Comparison of ENCODE assay signal across 1 cellular context in genomic region chr5:149452007-149452664, GRCh38.
TF ChIP-seq lines count a peak whose summit lies in the region.

No MANE protein-coding gene starts in this region.

TF ChIP-seq in K562, 482 proteins besides CTCF, POLR2A, EP300 and RAD21 (continued from another document and continues in another):
- TF ChIP-seq, protein P1, sequence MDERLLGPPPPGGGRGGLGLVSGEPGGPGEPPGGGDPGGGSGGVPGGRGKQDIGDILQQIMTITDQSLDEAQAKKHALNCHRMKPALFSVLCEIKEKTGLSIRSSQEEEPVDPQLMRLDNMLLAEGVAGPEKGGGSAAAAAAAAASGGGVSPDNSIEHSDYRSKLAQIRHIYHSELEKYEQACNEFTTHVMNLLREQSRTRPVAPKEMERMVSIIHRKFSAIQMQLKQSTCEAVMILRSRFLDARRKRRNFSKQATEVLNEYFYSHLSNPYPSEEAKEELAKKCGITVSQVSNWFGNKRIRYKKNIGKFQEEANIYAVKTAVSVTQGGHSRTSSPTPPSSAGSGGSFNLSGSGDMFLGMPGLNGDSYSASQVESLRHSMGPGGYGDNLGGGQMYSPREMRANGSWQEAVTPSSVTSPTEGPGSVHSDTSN (CRISPR knock-in tag; IDR thresholded peaks at IDR 0.05; ENCODE audit: low read depth) = no peak
- TF ChIP-seq, protein P1 (tag; conservative IDR thresholded peaks at IDR 0.05; ENCODE audit: low read depth) = no peak
- TF ChIP-seq ZC3H4 (CRISPR knock-in tag; IDR thresholded peaks at IDR 0.05; ENCODE audit: borderline replicate concordance) (no peak), ZNF408 (CRISPR knock-in tag; IDR thresholded peaks at IDR 0.05; ENCODE audit: low read depth) (no peak), RB1 (IDR thresholded peaks at IDR 0.05; ENCODE audit: low read depth) (no peak), TRIM24 (IDR thresholded peaks at IDR 0.05) (peak in 1 of 2 experiments; percentile 65; a peak in 2 of 4 replicates), ZNF165 (CRISPR knock-in tag; IDR thresholded peaks at IDR 0.05; ENCODE audit: borderline replicate concordance) (no peak), KDM1A (IDR thresholded peaks at IDR 0.05) (peak; percentile 96 to 99), FOXJ2 (tag; IDR thresholded peaks at IDR 0.05) (no peak), PTTG1 (tag; IDR thresholded peaks at IDR 0.05; ENCODE audit: low read depth) (no peak), SREBF1 (IDR thresholded peaks at IDR 0.05; ENCODE audit: borderline replicate concordance, low read depth, low read length) (no peak), CBX1 (IDR thresholded peaks at IDR 0.05; ENCODE audit: low read depth) (peak; percentile 99), SMAD3 (CRISPR knock-in tag; conservative IDR thresholded peaks at IDR 0.05) (no peak), TAF9B (IDR thresholded peaks at IDR 0.05; ENCODE audit: partially characterized antibody) (no peak), FOXP4 (CRISPR knock-in tag; IDR thresholded peaks at IDR 0.05; ENCODE audit: borderline replicate concordance) (0 out of 2 replicates have a peak, but pooled peaks have one; percentile 50), ZNF79 (CRISPR knock-in tag; IDR thresholded peaks at IDR 0.05; ENCODE audit: low read depth) (no peak), PRMT5 (CRISPR knock-in tag; IDR thresholded peaks at IDR 0.05) (no peak), MGA (IDR thresholded peaks at IDR 0.05) (no peak), POU5F1 (IDR thresholded peaks at IDR 0.05; ENCODE audit: borderline replicate concordance, low read depth, low read length, partially characterized antibody) (no peak), EWSR1 (IDR thresholded peaks at IDR 0.05; ENCODE audit: borderline replicate concordance, low read depth, partially characterized antibody) (no peak), SUPT5H (IDR thresholded peaks at IDR 0.05) (0 out of 2 replicates have a peak, but pooled peaks have one; percentile 31), ARID4B (CRISPR knock-in tag; IDR thresholded peaks at IDR 0.05) (peak; percentile 48; the same call in 1 of the 2 replicates)
- TF ChIP-seq, protein P2, sequence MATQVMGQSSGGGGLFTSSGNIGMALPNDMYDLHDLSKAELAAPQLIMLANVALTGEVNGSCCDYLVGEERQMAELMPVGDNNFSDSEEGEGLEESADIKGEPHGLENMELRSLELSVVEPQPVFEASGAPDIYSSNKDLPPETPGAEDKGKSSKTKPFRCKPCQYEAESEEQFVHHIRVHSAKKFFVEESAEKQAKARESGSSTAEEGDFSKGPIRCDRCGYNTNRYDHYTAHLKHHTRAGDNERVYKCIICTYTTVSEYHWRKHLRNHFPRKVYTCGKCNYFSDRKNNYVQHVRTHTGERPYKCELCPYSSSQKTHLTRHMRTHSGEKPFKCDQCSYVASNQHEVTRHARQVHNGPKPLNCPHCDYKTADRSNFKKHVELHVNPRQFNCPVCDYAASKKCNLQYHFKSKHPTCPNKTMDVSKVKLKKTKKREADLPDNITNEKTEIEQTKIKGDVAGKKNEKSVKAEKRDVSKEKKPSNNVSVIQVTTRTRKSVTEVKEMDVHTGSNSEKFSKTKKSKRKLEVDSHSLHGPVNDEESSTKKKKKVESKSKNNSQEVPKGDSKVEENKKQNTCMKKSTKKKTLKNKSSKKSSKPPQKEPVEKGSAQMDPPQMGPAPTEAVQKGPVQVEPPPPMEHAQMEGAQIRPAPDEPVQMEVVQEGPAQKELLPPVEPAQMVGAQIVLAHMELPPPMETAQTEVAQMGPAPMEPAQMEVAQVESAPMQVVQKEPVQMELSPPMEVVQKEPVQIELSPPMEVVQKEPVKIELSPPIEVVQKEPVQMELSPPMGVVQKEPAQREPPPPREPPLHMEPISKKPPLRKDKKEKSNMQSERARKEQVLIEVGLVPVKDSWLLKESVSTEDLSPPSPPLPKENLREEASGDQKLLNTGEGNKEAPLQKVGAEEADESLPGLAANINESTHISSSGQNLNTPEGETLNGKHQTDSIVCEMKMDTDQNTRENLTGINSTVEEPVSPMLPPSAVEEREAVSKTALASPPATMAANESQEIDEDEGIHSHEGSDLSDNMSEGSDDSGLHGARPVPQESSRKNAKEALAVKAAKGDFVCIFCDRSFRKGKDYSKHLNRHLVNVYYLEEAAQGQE (CRISPR knock-in tag; IDR thresholded peaks at IDR 0.05; ENCODE audit: low read depth) = no peak
- TF ChIP-seq, protein P3, sequence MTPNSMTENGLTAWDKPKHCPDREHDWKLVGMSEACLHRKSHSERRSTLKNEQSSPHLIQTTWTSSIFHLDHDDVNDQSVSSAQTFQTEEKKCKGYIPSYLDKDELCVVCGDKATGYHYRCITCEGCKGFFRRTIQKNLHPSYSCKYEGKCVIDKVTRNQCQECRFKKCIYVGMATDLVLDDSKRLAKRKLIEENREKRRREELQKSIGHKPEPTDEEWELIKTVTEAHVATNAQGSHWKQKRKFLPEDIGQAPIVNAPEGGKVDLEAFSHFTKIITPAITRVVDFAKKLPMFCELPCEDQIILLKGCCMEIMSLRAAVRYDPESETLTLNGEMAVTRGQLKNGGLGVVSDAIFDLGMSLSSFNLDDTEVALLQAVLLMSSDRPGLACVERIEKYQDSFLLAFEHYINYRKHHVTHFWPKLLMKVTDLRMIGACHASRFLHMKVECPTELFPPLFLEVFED (CRISPR knock-in tag; conservative IDR thresholded peaks at IDR 0.05) = no peak
- TF ChIP-seq, protein P4, sequence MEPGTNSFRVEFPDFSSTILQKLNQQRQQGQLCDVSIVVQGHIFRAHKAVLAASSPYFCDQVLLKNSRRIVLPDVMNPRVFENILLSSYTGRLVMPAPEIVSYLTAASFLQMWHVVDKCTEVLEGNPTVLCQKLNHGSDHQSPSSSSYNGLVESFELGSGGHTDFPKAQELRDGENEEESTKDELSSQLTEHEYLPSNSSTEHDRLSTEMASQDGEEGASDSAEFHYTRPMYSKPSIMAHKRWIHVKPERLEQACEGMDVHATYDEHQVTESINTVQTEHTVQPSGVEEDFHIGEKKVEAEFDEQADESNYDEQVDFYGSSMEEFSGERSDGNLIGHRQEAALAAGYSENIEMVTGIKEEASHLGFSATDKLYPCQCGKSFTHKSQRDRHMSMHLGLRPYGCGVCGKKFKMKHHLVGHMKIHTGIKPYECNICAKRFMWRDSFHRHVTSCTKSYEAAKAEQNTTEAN (CRISPR knock-in tag; IDR thresholded peaks at IDR 0.05) = no peak
